In genomic region chr17:76725580-76726230, GRCh38 we compare ENCODE assay signal across 8 cellular contexts. TPM values are rescaled to one million over a fixed set of nuclear protein-coding genes. Genes with fewer than 3 reads are reported as not detected.
DNase-seq lines count a peak whose midpoint lies in the region; ATAC-seq and TF ChIP-seq lines count a peak whose summit lies in the region.

No MANE protein-coding gene starts in this region.

- ATAC-seq in GM21786 (IDR thresholded peaks at IDR 0.05; ENCODE audit: unreplicated experiment) (peak; percentile 18), lung (ENCODE audit: insufficient read depth, low FRiP score) (peak; percentile 54)

- H3K27me3 ChIP-seq in dorsolateral prefrontal cortex (no peaks in the 10 kb centered on the region), lung (ENCODE audit: control insufficient read depth, insufficient read depth) (no peaks in the 10 kb centered on the region)

- H3K36me3 ChIP-seq in ES-I3 (ENCODE audit: insufficient read depth, low read length), result peaks cover 9% of the 10 kb centered on the region; the same call in 1 of the 2 replicates
- peaks cover 25 to 34% of the 10 kb centered on the region in 2 donors for H3K36me3 ChIP-seq in lung (ENCODE audit: control insufficient read depth in 2 of 2, insufficient read depth in 2 of 2, low read length in 2 of 2)

- H3K9me3 ChIP-seq in ES-I3 (ENCODE audit: control insufficient read depth, insufficient read depth, low read length), result no peaks in the 10 kb centered on the region
- no peaks in the 10 kb centered on the region for H3K9me3 ChIP-seq in lung (ENCODE audit: control insufficient read depth in 2 of 2, insufficient read depth in 1 of 2, low read length in 1 of 2)

- intact Hi-C loops in dorsolateral prefrontal cortex (cut with DNase I), result loop anchor here (1.0 kb wide), 1 partner anchor 12 kb away; the partner anchor contains the start of gene SRSF2 (in 2 of the 2)

- H3K4me3 ChIP-seq in dorsolateral prefrontal cortex (peak overlapping the region; percentile 71 to 100 (median 98)), lung (peak overlapping the region; percentile 79)

- peaks cover 6% of the 10 kb centered on the region; the same call in 1 of the 2 replicates for H3K4me1 ChIP-seq in ES-I3 (ENCODE audit: insufficient read depth, low read length)
- H3K4me1 ChIP-seq in lung (ENCODE audit: control insufficient read depth in 2 of 2, insufficient read depth in 2 of 2, low read length in 2 of 2), result peaks cover 7 to 11% of the 10 kb centered on the region in 2 donors

- TF ChIP-seq CTCF in dorsolateral prefrontal cortex (IDR thresholded peaks at IDR 0.05 in 54 of 56, conservative IDR thresholded peaks at IDR 0.05 in 2 of 56; ENCODE audit: low read depth in 1 of 56, partially characterized antibody in 56 of 56) (no peak), lung (IDR thresholded peaks at IDR 0.05; ENCODE audit: control extremely low read depth, extremely low read depth) (no peak)

- peak; percentile 57 for DNase-seq in LoVo (ENCODE audit: low spot score)
- peak; percentile 59 for DNase-seq in activated CD4-positive, alpha-beta T cell treated with anti-CD3 and anti-CD28 coated beads, Interleukin-2, amount 50 U/mL, for 1 hour
- peak in 8 of 10 donors; percentile 54 to 81 (median 68) for DNase-seq in dorsolateral prefrontal cortex
- DNase-seq in lung (ENCODE audit: low spot score), result peak; percentile 72
- DNase-seq in stimulated activated CD8-positive, alpha-beta memory T cell treated with anti-CD3 and anti-CD28 coated beads, Interleukin-15, amount 100 ng/mL, for 24 hours (ENCODE audit: low read depth), result peak; percentile 43
- no peak for DNase-seq in DMS153 (lab: John Stamatoyannopoulos, UW)

- peak overlapping the region; percentile 86 for H3K9ac ChIP-seq in ES-I3 (ENCODE audit: low read depth, low read length)

- peak overlapping the region; percentile 91 to 100 (median 99) for H3K27ac ChIP-seq in dorsolateral prefrontal cortex
- peak overlapping the region; percentile 99 for H3K27ac ChIP-seq in lung (ENCODE audit: low read depth in 1 of 2, low read length in 1 of 2)

- 3 to 5% methylated on average over 36 to 38 of the region's 38 CpGs for WGBS in lung, 2 donors

RNA-seq across cellular contexts. Expression of gene JMJD6, which starts 0.7 kb away (rescaled TPM):
- 100 to 1,000 TPM in 1 of 120 experiments, 10 to 100 TPM in 119; 22.0 to 110 (median 35.8) TPM for total RNA-seq in dorsolateral prefrontal cortex
- 10 to 100 TPM; 25.6 to 34.3 TPM for total RNA-seq in lung
- polyA plus RNA-seq in lung, result 10 to 100 TPM; 23.8 to 52.9 TPM

RNA-seq across cellular contexts. Expression of gene METTL23, which starts 0.9 kb away (rescaled TPM):
- 10 to 100 TPM; 12.5 to 29.2 (median 18.7) TPM for total RNA-seq in dorsolateral prefrontal cortex
- total RNA-seq in lung, result 10 to 100 TPM; 23.1 to 34.5 TPM
- 10 to 100 TPM; 37.7 to 43.1 TPM for polyA plus RNA-seq in lung

RNA-seq across cellular contexts. Expression of gene SRSF2, which starts 11.4 kb away (rescaled TPM):
- 100 to 1,000 TPM in 112 of 120 experiments, 10 to 100 TPM in 8; 73.8 to 169 (median 128) TPM for total RNA-seq in dorsolateral prefrontal cortex
- total RNA-seq in lung, result 100 to 1,000 TPM; 172 to 215 TPM
- 100 to 1,000 TPM; 136 to 251 TPM for polyA plus RNA-seq in lung

RNA-seq across cellular contexts. Expression of gene MFSD11, which starts 12.2 kb away (rescaled TPM):
- total RNA-seq in dorsolateral prefrontal cortex (10 to 100 TPM; 33.8 to 73.3 (median 51.7) TPM), lung (10 to 100 TPM; 30.5 to 57.5 TPM)
- polyA plus RNA-seq in lung, result 10 to 100 TPM; 12.0 to 19.5 TPM

RNA-seq across cellular contexts. Expression of gene MXRA7, which starts 14.9 kb away (rescaled TPM):
- total RNA-seq in dorsolateral prefrontal cortex (100 to 1,000 TPM in 82 of 120 experiments, 10 to 100 TPM in 38; 68.5 to 146 (median 109) TPM), lung (100 to 1,000 TPM; 101 to 127 TPM)
- 10 to 100 TPM; 60.9 to 65.4 TPM for polyA plus RNA-seq in lung
